ENCODE assay signal across 26 cellular contexts in genomic region chr1:42081475-42081874, GRCh38.
DNase-seq lines count a peak whose midpoint lies in the region; ATAC-seq and TF ChIP-seq lines count a peak whose summit lies in the region.
"Had no signal": no experiment of that assay in that cellular context is flagged by ENCODE, and none has a peak within 500 bp of the region (broad histone marks: within the 10 kb centered on the region; RNA-seq: fewer than 3 reads in every experiment).

No MANE protein-coding gene starts in this region.

- ATAC-seq in left ventricle myocardium superior (peak; percentile 61), GM18520 (IDR thresholded peaks at IDR 0.05; ENCODE audit: unreplicated experiment) (no peak)
- ATAC-seq: stimulated activated naive CD8-positive, alpha-beta T cell treated with anti-CD3 and anti-CD28 coated beads, Interleukin-15, amount 100 ng/mL, for 72 hours had no signal

- H3K4me3 ChIP-seq in prostate gland, result no peak overlapping the region
- H3K4me3 ChIP-seq: HAP-1, SK-N-MC, skin epidermis had no signal

- H3K27ac ChIP-seq in prostate gland (no peak overlapping the region), substantia nigra (ENCODE audit: low read depth, low read length, poor library complexity, severe bottlenecking) (no peak overlapping the region)
- H3K27ac ChIP-seq: SK-N-MC, skin epidermis had no signal

- DNase-seq in NCI-H2081 (lab: John Stamatoyannopoulos, UW), result peak; percentile 2 to 52
- no peak for DNase-seq in NCI-H2081 treated with DMSO at 0.1 percent for 48 hours (lab: John Stamatoyannopoulos, UW)
- DNase-seq in M059J (ENCODE audit: low read depth), result peak; percentile 17
- DNase-seq in left ventricle myocardium superior, result no peak
- peak; percentile 65 for DNase-seq in prostate gland (ENCODE audit: low spot score)
- DNase-seq in substantia nigra (lab: John Stamatoyannopoulos, UW), result no peak
- DNase-seq in central memory CD4-positive, alpha-beta T cell, result no peak
- DNase-seq: 8988T; activated CD4-positive, alpha-beta memory T cell treated with anti-CD3 and anti-CD28 coated beads, Interleukin-2, amount 10 ng/mL, durations not matched to agents 7 days and 5 days; activated CD4-positive, CD25-positive, alpha-beta regulatory T cell; activated naive CD4-positive, alpha-beta T cell; activated T-cell treated with anti-CD3 and anti-CD28 coated beads for 4 hours; AML-193; amygdala; cerebellar nuclear complex; DND-41; effector CD4-positive, alpha-beta T cell; erythroblast; foreskin melanocyte; NCI-H1436; stimulated activated CD4-positive, alpha-beta T cell treated with anti-CD3 and anti-CD28 coated beads, Interleukin-2, amount 100 ng/mL, for 48 hours; stimulated activated naive CD8-positive, alpha-beta T cell treated with anti-CD3 and anti-CD28 coated beads, Interleukin-15, amount 100 ng/mL, for 72 hours had no signal

- no peaks in the 10 kb centered on the region for H3K9me3 ChIP-seq in prostate gland
- H3K9me3 ChIP-seq: HAP-1 had no signal

- H3K4me1 ChIP-seq in prostate gland (replicated peaks), result no peaks in the 10 kb centered on the region
- H3K4me1 ChIP-seq: HAP-1 had no signal

- no peaks in the 10 kb centered on the region for H3K27me3 ChIP-seq in prostate gland (replicated peaks; ENCODE audit: insufficient read depth)

- intact Hi-C loops in left ventricle myocardium superior (cut with micrococcal nuclease) (no loop called here), prostate gland (cut with DNase I) (no loop called here)

- WGBS in prostate gland, result 39% methylated on average over 2 of the region's 2 CpGs

- no peak for TF ChIP-seq CTCF in prostate gland (IDR thresholded peaks at IDR 0.05)

- H3K36me3 ChIP-seq in prostate gland, result no peaks in the 10 kb centered on the region
- H3K36me3 ChIP-seq: HAP-1 had no signal

- no peak for TF ChIP-seq POLR2A in prostate gland (IDR thresholded peaks at IDR 0.05)

Comparison
In these comparisons a context has a peak if more than half of its experiments do, and no peak if none do; other contexts are left out.
1. DNase-seq: peak in NCI-H2081 (2 of 2), M059J (single experiment) and prostate gland (single experiment); none in NCI-H2081 treated with DMSO at 0.1 percent for 48 hours (single experiment), left ventricle myocardium superior (single experiment), substantia nigra (0 of 49) and central memory CD4-positive, alpha-beta T cell (single experiment).